Comparison of ENCODE assay signal across 28 cellular contexts in the genomic region with DNA sequence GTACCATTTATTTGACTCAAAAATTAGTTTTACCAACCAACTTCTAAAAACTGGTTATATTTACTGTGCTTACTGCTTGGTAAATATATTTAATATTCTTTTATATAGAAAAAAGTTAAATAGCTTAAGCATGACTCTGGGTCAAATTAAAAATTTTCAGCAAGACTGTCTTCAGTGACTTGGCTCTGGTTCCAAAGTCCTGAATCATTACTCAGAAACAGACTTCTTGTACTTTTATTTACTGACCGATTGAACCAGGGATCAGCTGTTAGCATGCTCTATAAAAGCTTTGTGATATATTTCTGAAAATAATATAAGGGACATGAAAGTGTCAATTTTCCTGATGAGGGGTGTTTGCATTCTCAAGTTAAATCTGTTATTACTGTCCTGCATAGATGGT.
DNase-seq lines count a peak whose midpoint lies in the region; ATAC-seq, FAIRE-seq and TF ChIP-seq lines count a peak whose summit lies in the region.
"Had no signal": no experiment of that assay in that cellular context is flagged by ENCODE, and none has a peak within 500 bp of the region (broad histone marks: within the 10 kb centered on the region; RNA-seq: fewer than 3 reads in every experiment).

No MANE protein-coding gene starts in this region.

- no peak for ATAC-seq in GM18511 (IDR thresholded peaks at IDR 0.05; ENCODE audit: unreplicated experiment)
- ATAC-seq: CD8-positive, alpha-beta T cell; GM12878; HCT116; Right ventricle myocardium inferior; stimulated activated memory B cell treated with anti-CD40 and anti-IgM and Interleukin-4, amounts not matched to agents 10 μg/mL and 1 μg/mL and 100 μg/mL, for 72 hours had no signal

- CTCF ChIA-PET in BJ (lab: Yijun Ruan, JAX): no interaction called here

- no peak overlapping the region for H3K4me3 ChIP-seq in BJ (ENCODE audit: low read depth, low read length)
- H3K4me3 ChIP-seq in adipocyte (ENCODE audit: low read length): peak overlapping the region; percentile 57
- H3K4me3 ChIP-seq in epithelial cell of proximal tubule (ENCODE audit: low read depth, low read length): no peak overlapping the region
- no peak overlapping the region for H3K4me3 ChIP-seq in mesenchymal stem cell (ENCODE audit: insufficient read depth in 1 of 2, low read depth in 1 of 2, low read length in 2 of 2)
- H3K4me3 ChIP-seq: cardiac muscle cell, GM12878, thoracic aorta had no signal

- H3K4me2 ChIP-seq in mesenchymal stem cell (ENCODE audit: low read length, poor library complexity, severe bottlenecking): no peak overlapping the region

- H3K27me3 ChIP-seq in BJ (ENCODE audit: control insufficient read depth, insufficient read depth, low read length) (no peaks in the 10 kb centered on the region), adipocyte (replicated peaks; ENCODE audit: control insufficient read depth, insufficient read depth, low read length) (no peaks in the 10 kb centered on the region), mesenchymal stem cell (ENCODE audit: control insufficient read depth in 1 of 2, insufficient read depth in 1 of 2, low read length in 2 of 2) (no peaks in the 10 kb centered on the region)
- H3K27me3 ChIP-seq: cardiac muscle cell had no signal

- no peak for TF ChIP-seq CTCF in BJ (IDR thresholded peaks at IDR 0.05; ENCODE audit: insufficient read depth, low read depth, low read length)
- TF ChIP-seq CTCF in epithelial cell of proximal tubule (conservative IDR thresholded peaks at IDR 0.05; ENCODE audit: low read depth, low read length): no peak

- no peak overlapping the region for H2BK15ac ChIP-seq in mesenchymal stem cell (ENCODE audit: low read depth, poor library complexity, severe bottlenecking)

- H3K36me3 ChIP-seq in BJ (ENCODE audit: control insufficient read depth, insufficient read depth, low read length) (no peaks in the 10 kb centered on the region), adipocyte (ENCODE audit: control insufficient read depth, insufficient read depth, low read length, severe bottlenecking) (no peaks in the 10 kb centered on the region), mesenchymal stem cell (ENCODE audit: control insufficient read depth in 1 of 2, insufficient read depth in 2 of 2, low read depth in 1 of 2, low read length in 2 of 2) (peaks cover 0 to 4% of the 10 kb centered on the region in 2 experiments)
- H3K36me3 ChIP-seq: cardiac muscle cell, thoracic aorta had no signal

- H3K9me3 ChIP-seq in adipocyte (ENCODE audit: control insufficient read depth, low read length): no peaks in the 10 kb centered on the region
- no peaks in the 10 kb centered on the region for H3K9me3 ChIP-seq in mesenchymal stem cell (ENCODE audit: control insufficient read depth, low read length)
- H3K9me3 ChIP-seq: thoracic aorta had no signal

- FAIRE-seq in RCC 7860 (lab: Jason Lieb, UNC): no peak
- FAIRE-seq: GM12878 had no signal

- H2AK5ac ChIP-seq in mesenchymal stem cell (ENCODE audit: low read length, severe bottlenecking): no peak overlapping the region

- no peak overlapping the region for H4K91ac ChIP-seq in mesenchymal stem cell (ENCODE audit: low read length)

- H3K27ac ChIP-seq in mesenchymal stem cell (ENCODE audit: low read length, poor library complexity, severe bottlenecking): no peak overlapping the region
- H3K27ac ChIP-seq: cardiac muscle cell, epithelial cell of prostate, parathyroid adenoma, thoracic aorta had no signal

- no peak overlapping the region for H3K4ac ChIP-seq in mesenchymal stem cell (ENCODE audit: low read depth in 1 of 2, low read length in 2 of 2)

- H3K79me1 ChIP-seq in mesenchymal stem cell (replicated peaks; ENCODE audit: low read length, poor library complexity, severe bottlenecking): no peaks in the 10 kb centered on the region

- DNase-seq in BJ (ENCODE audit: low read depth): peak; percentile 39
- peak; percentile 76 for DNase-seq in adipocyte (ENCODE audit: low read depth)
- DNase-seq in epithelial cell of proximal tubule (ENCODE audit: low read depth): peak; percentile 10
- DNase-seq in mesenchymal stem cell: peak; percentile 13
- no peak for DNase-seq in RCC 7860 (ENCODE audit: low spot score)
- no peak for DNase-seq in central memory CD4-positive, alpha-beta T cell
- DNase-seq in activated T-cell treated with anti-CD3 and anti-CD28 coated beads for 4 hours: no peak
- DNase-seq: activated CD4-positive, alpha-beta memory T cell treated with anti-CD3 and anti-CD28 coated beads for 36 hours; activated CD4-positive, CD25-positive, alpha-beta regulatory T cell; activated effector memory CD4-positive, alpha-beta T cell treated with Interleukin-2 at 50 U/mL for 16 hours; activated naive CD8-positive, alpha-beta T cell treated with anti-CD3 and anti-CD28 coated beads, Interleukin-2, amount 10 ng/mL, durations not matched to agents 7 days and 5 days; CD8-positive, alpha-beta T cell; KBM-7; left cardiac atrium; midbrain; NCI-H748 treated with DMSO at 0.1 percent for 48 hours; nephron progenitor cell; stimulated activated CD4-positive, alpha-beta T cell treated with anti-CD3 and anti-CD28 coated beads, Interleukin-2, amount 100 ng/mL, for 24 hours; T1000 had no signal

- no CpG with 5 or more reads among the region's 1 CpG for WGBS in mesenchymal stem cell

- POLR2A ChIA-PET in BJ (lab: Charles Lee): no interaction called here

- H3K18ac ChIP-seq in mesenchymal stem cell (ENCODE audit: low read depth in 1 of 2, low read length in 2 of 2): no peak overlapping the region

- H3K23ac ChIP-seq in mesenchymal stem cell (ENCODE audit: low read length in 2 of 2): no peak overlapping the region

- H2AFZ ChIP-seq in mesenchymal stem cell (ENCODE audit: low read depth, low read length): no peak overlapping the region
- H2AFZ ChIP-seq: parathyroid adenoma had no signal

- no peak overlapping the region for H3K14ac ChIP-seq in mesenchymal stem cell (ENCODE audit: low read length in 2 of 2)

- H2BK5ac ChIP-seq in mesenchymal stem cell (ENCODE audit: low read depth, low read length, poor library complexity, severe bottlenecking): no peak overlapping the region

- no peak overlapping the region for H2BK120ac ChIP-seq in mesenchymal stem cell (ENCODE audit: low read depth, low read length)

- H3K4me1 ChIP-seq in adipocyte (ENCODE audit: control insufficient read depth, insufficient read depth, low read length): peaks cover 29% of the 10 kb centered on the region
- no peaks in the 10 kb centered on the region for H3K4me1 ChIP-seq in mesenchymal stem cell (ENCODE audit: control insufficient read depth, insufficient read depth, low read depth, low read length)
- H3K4me1 ChIP-seq: parathyroid adenoma had no signal

- no peak overlapping the region for H4K8ac ChIP-seq in mesenchymal stem cell (ENCODE audit: low read length)

- H3K9ac ChIP-seq in adipocyte (ENCODE audit: low read length): no peak overlapping the region
- H3K9ac ChIP-seq in mesenchymal stem cell (ENCODE audit: low read length): peak overlapping the region; percentile 32
- H3K9ac ChIP-seq: parathyroid adenoma had no signal

- H2BK12ac ChIP-seq in mesenchymal stem cell (ENCODE audit: low read length in 2 of 2): no peak overlapping the region

Comparison
In these comparisons a context has a peak if more than half of its experiments do, and no peak if none do; other contexts are left out.
1. DNase-seq: peak in BJ (single experiment), adipocyte (single experiment), epithelial cell of proximal tubule (single experiment) and mesenchymal stem cell (single experiment); none in RCC 7860 (single experiment), central memory CD4-positive, alpha-beta T cell (single experiment) and activated T-cell treated with anti-CD3 and anti-CD28 coated beads for 4 hours (single experiment).